27 cellular contexts compared by ENCODE assay signal in the genomic region with DNA sequence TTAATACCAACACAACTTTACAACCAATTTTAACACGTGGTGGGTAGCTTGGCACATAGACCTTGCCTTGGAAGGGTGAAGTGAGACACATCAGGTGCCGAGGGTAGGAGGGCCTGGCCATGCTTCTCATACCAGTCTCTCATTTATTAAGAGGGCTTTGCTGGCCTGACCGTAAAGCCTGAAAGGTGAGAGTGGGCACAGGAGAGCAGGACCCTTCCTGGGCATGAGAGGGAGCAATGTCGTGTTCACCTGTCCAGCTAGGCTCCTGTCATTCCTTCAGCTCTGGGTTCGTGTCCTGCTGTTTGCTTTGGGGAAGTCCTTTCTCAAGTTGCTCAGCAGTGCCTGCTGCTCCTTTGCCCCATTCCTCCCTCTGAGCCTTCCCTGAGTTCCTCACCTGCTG.
"Had no signal": no experiment of that assay in that cellular context is flagged by ENCODE, and none has a peak within 500 bp of the region (broad histone marks: within the 10 kb centered on the region; RNA-seq: fewer than 3 reads in every experiment).

No MANE protein-coding gene starts in this region.

- H3K9ac ChIP-seq: neural progenitor cell had no signal

- H3K4me1 ChIP-seq: neural progenitor cell, pancreas, prostate gland, right lobe of liver, sigmoid colon, stomach, tibial nerve, upper lobe of left lung, uterus had no signal

- H3K4me3 ChIP-seq: neural progenitor cell, pancreas, prostate gland, right lobe of liver, sigmoid colon, stomach, thoracic aorta, thyroid gland, tibial nerve, upper lobe of left lung, uterus had no signal

- H3K36me3 ChIP-seq: neural progenitor cell, pancreas, prostate gland, right lobe of liver, sigmoid colon, stomach, thoracic aorta, thyroid gland, tibial nerve, upper lobe of left lung, uterus had no signal

- H3K9me3 Mint-ChIP-seq: nephron; neural progenitor cell; stimulated activated effector memory CD8-positive, alpha-beta T cell treated with anti-CD3 and anti-CD28 coated beads, Interleukin-12 subunit alpha, Interleukin-12 subunit beta, amount 100 ng/mL, for 72 hours; stimulated activated naive B cell treated with anti-CD40 and anti-IgM and Interleukin-4, amounts not matched to agents 10 μg/mL and 1 μg/mL and 100 μg/mL, for 72 hours; stimulated activated naive CD8-positive, alpha-beta T cell treated with anti-CD3 and anti-CD28 coated beads, Interleukin-15, Interleukin-2, amounts not matched to agents 100 ng/mL and 50 ng/mL, for 24 hours had no signal

- H3K36me3 Mint-ChIP-seq: naive B cell; natural killer cell; stimulated activated effector memory CD8-positive, alpha-beta T cell treated with anti-CD3 and anti-CD28 coated beads, Interleukin-12 subunit alpha, Interleukin-12 subunit beta, amount 100 ng/mL, for 72 hours; stimulated activated naive B cell treated with anti-CD40 and anti-IgM and Interleukin-4, amounts not matched to agents 10 μg/mL and 1 μg/mL and 100 μg/mL, for 72 hours had no signal

- H3K9me3 ChIP-seq: pancreas, prostate gland, right lobe of liver, sigmoid colon, stomach, thoracic aorta, thyroid gland, tibial nerve, upper lobe of left lung, uterus had no signal

- DNase-seq: naive B cell; natural killer cell; occipital lobe; pancreas; retina; right cardiac atrium; right lobe of liver; sigmoid colon; small intestine; stimulated activated CD4-positive, alpha-beta T cell treated with anti-CD3 and anti-CD28 coated beads, Interleukin-15, amount 100 ng/mL, for 24 hours; stimulated activated CD4-positive, alpha-beta T cell treated with anti-CD3 and anti-CD28 coated beads, Interleukin-2, amount 100 ng/mL, for 24 hours; stimulated activated CD4-positive, alpha-beta T cell treated with anti-CD3 and anti-CD28 coated beads, Interleukin-2, amount 100 ng/mL, for 48 hours; stimulated activated CD4-positive, alpha-beta T cell treated with anti-CD3 and anti-CD28 coated beads, Interleukin-4, amount 100 ng/mL, for 24 hours; stimulated activated naive B cell treated with anti-CD40 and anti-IgM and Interleukin-4, amounts not matched to agents 10 μg/mL and 1 μg/mL and 100 μg/mL, for 72 hours; stimulated activated naive CD4-positive, alpha-beta T cell treated with Interleukin-2 at 50 U/mL for 16 hours; stomach; thyroid gland; trophoblast cell; upper lobe of left lung; uterus had no signal

- ATAC-seq: natural killer cell; pancreas; right cardiac atrium; right lobe of liver; stimulated activated effector memory CD8-positive, alpha-beta T cell treated with anti-CD3 and anti-CD28 coated beads, Interleukin-12 subunit alpha, Interleukin-12 subunit beta, amount 100 ng/mL, for 72 hours; stimulated activated naive B cell treated with anti-CD40 and anti-IgM and Interleukin-4, amounts not matched to agents 10 μg/mL and 1 μg/mL and 100 μg/mL, for 72 hours had no signal

- H2AFZ ChIP-seq: neural progenitor cell had no signal

- H3K4me3 Mint-ChIP-seq: naive B cell; natural killer cell; nephron; neural progenitor cell; stimulated activated effector memory CD8-positive, alpha-beta T cell treated with anti-CD3 and anti-CD28 coated beads, Interleukin-12 subunit alpha, Interleukin-12 subunit beta, amount 100 ng/mL, for 72 hours; stimulated activated naive B cell treated with anti-CD40 and anti-IgM and Interleukin-4, amounts not matched to agents 10 μg/mL and 1 μg/mL and 100 μg/mL, for 72 hours; stimulated activated naive CD8-positive, alpha-beta T cell treated with anti-CD3 and anti-CD28 coated beads, Interleukin-15, Interleukin-2, amounts not matched to agents 100 ng/mL and 50 ng/mL, for 24 hours had no signal

- H3K4me2 ChIP-seq: neural progenitor cell had no signal

- H3K27ac Mint-ChIP-seq: naive B cell; natural killer cell; nephron; neural progenitor cell; stimulated activated effector memory CD8-positive, alpha-beta T cell treated with anti-CD3 and anti-CD28 coated beads, Interleukin-12 subunit alpha, Interleukin-12 subunit beta, amount 100 ng/mL, for 72 hours; stimulated activated naive B cell treated with anti-CD40 and anti-IgM and Interleukin-4, amounts not matched to agents 10 μg/mL and 1 μg/mL and 100 μg/mL, for 72 hours; stimulated activated naive CD8-positive, alpha-beta T cell treated with anti-CD3 and anti-CD28 coated beads, Interleukin-15, Interleukin-2, amounts not matched to agents 100 ng/mL and 50 ng/mL, for 24 hours had no signal

- H3K27me3 Mint-ChIP-seq: naive B cell; stimulated activated naive B cell treated with anti-CD40 and anti-IgM and Interleukin-4, amounts not matched to agents 10 μg/mL and 1 μg/mL and 100 μg/mL, for 72 hours; stimulated activated naive CD8-positive, alpha-beta T cell treated with anti-CD3 and anti-CD28 coated beads, Interleukin-15, Interleukin-2, amounts not matched to agents 100 ng/mL and 50 ng/mL, for 24 hours had no signal

- H3K4me1 Mint-ChIP-seq: naive B cell; natural killer cell; nephron; stimulated activated effector memory CD8-positive, alpha-beta T cell treated with anti-CD3 and anti-CD28 coated beads, Interleukin-12 subunit alpha, Interleukin-12 subunit beta, amount 100 ng/mL, for 72 hours; stimulated activated naive B cell treated with anti-CD40 and anti-IgM and Interleukin-4, amounts not matched to agents 10 μg/mL and 1 μg/mL and 100 μg/mL, for 72 hours had no signal

- H3K27me3 ChIP-seq: neural progenitor cell, pancreas, right lobe of liver, sigmoid colon, stomach, thyroid gland, tibial nerve, upper lobe of left lung, uterus had no signal

- H3K27ac ChIP-seq: neural progenitor cell, pancreas, prostate gland, right lobe of liver, sigmoid colon, stomach, thoracic aorta, thyroid gland, tibial nerve, upper lobe of left lung, uterus had no signal
